Comparison of ENCODE assay signal across 20 cellular contexts in genomic region chr14:88017503-88017902, GRCh38. TPM values are rescaled to one million over a fixed set of nuclear protein-coding genes. Genes with fewer than 3 reads are reported as not detected.
"Had no signal": no experiment of that assay in that cellular context is flagged by ENCODE, and none has a peak within 500 bp of the region (broad histone marks: within the 10 kb centered on the region; RNA-seq: fewer than 3 reads in every experiment).

No MANE protein-coding gene starts in this region.

- H3K4me3 ChIP-seq: coronary artery, esophagus squamous epithelium, pancreas, thyroid gland had no signal

- H3K27ac ChIP-seq: coronary artery, esophagus squamous epithelium, pancreas, thyroid gland had no signal

- ATAC-seq: activated naive CD4-positive, alpha-beta T cell treated with anti-CD3 and anti-CD28 coated beads, Interleukin-2, amount 50 U/mL, for 72 hours; left ventricle myocardium superior; stimulated activated memory B cell treated with anti-CD40 and anti-IgM and Interleukin-4, amounts not matched to agents 10 μg/mL and 1 μg/mL and 100 μg/mL, for 72 hours had no signal

- DNase-seq: activated CD4-positive, alpha-beta T cell treated with anti-CD3 and anti-CD28 coated beads, Interleukin-2, amount 50 U/mL, for 48 hours; activated CD4-positive, CD25-positive, alpha-beta regulatory T cell treated with anti-CD3 and anti-CD28 coated beads, Interleukin-2, amount 50 U/mL, for 72 hours; activated effector memory CD4-positive, alpha-beta T cell treated with Interleukin-2 at 50 U/mL for 16 hours; central memory CD4-positive, alpha-beta T cell; effector CD4-positive, alpha-beta T cell; esophagus squamous epithelium; hypothalamus; left ventricle myocardium superior; pancreas; stimulated activated CD4-positive, alpha-beta T cell treated with anti-CD3 and anti-CD28 coated beads, Interleukin-12 subunit alpha, Interleukin-12 subunit beta, amount 100 ng/mL, for 4 hours; stimulated activated CD4-positive, alpha-beta T cell treated with anti-CD3 and anti-CD28 coated beads, Interleukin-2, amount 100 ng/mL, for 24 hours; T-helper 1 cell; thyroid gland had no signal

- H3K4me3 Mint-ChIP-seq: brain; stimulated activated memory B cell treated with anti-CD40 and anti-IgM and Interleukin-4, amounts not matched to agents 10 μg/mL and 1 μg/mL and 100 μg/mL, for 72 hours had no signal

- H3K9me3 ChIP-seq: esophagus squamous epithelium, pancreas, thyroid gland had no signal

- H3K9me3 Mint-ChIP-seq: brain; stimulated activated memory B cell treated with anti-CD40 and anti-IgM and Interleukin-4, amounts not matched to agents 10 μg/mL and 1 μg/mL and 100 μg/mL, for 72 hours had no signal

- H3K36me3 Mint-ChIP-seq: brain had no signal

- H3K27ac Mint-ChIP-seq: brain; stimulated activated memory B cell treated with anti-CD40 and anti-IgM and Interleukin-4, amounts not matched to agents 10 μg/mL and 1 μg/mL and 100 μg/mL, for 72 hours had no signal

- H3K36me3 ChIP-seq: esophagus squamous epithelium, pancreas, thyroid gland had no signal

- H3K4me1 ChIP-seq: esophagus squamous epithelium, pancreas, thyroid gland had no signal

- H3K27me3 Mint-ChIP-seq: stimulated activated memory B cell treated with anti-CD40 and anti-IgM and Interleukin-4, amounts not matched to agents 10 μg/mL and 1 μg/mL and 100 μg/mL, for 72 hours had no signal

- H3K27me3 ChIP-seq: esophagus squamous epithelium, pancreas, thyroid gland had no signal

RNA-seq across cellular contexts. Expression of gene GPR65, which starts 12.6 kb away (rescaled TPM):
- total RNA-seq: glomerular endothelial cell, kidney epithelial cell, renal cortical epithelial cell had no signal
